Comparison of ENCODE assay signal across 1 cellular context in genomic region chr5:538801-539468, GRCh38.
TF ChIP-seq lines count a peak whose summit lies in the region.

No MANE protein-coding gene starts in this region.

TF ChIP-seq in WTC11, 78 proteins besides CTCF, POLR2A, EP300 and RAD21 (continued from another document):
- TF ChIP-seq STAT6 (CRISPR knock-in tag; conservative IDR thresholded peaks at IDR 0.05; ENCODE audit: low read depth) (no peak), MYBL2 (CRISPR knock-in tag; IDR thresholded peaks at IDR 0.05) (no peak), E2F4 (CRISPR knock-in tag; IDR thresholded peaks at IDR 0.05; ENCODE audit: borderline replicate concordance, low read depth) (no peak)
